ENCODE assay signal across 25 cellular contexts in genomic region chr5:38913714-38914113, GRCh38.
"Had no signal": no experiment of that assay in that cellular context is flagged by ENCODE, and none has a peak within 500 bp of the region (broad histone marks: within the 10 kb centered on the region; RNA-seq: fewer than 3 reads in every experiment).

No MANE protein-coding gene starts in this region.

- DNase-seq: colonic mucosa; effector CD8-positive, alpha-beta T cell; endodermal cell; hypothalamus; immature natural killer cell; kidney; mucosa of descending colon; naive B cell; right lobe of liver; small intestine; stimulated activated CD4-positive, alpha-beta T cell treated with anti-CD3 and anti-CD28 coated beads, Interleukin-15, amount 100 ng/mL, for 24 hours; stimulated activated CD4-positive, alpha-beta T cell treated with anti-CD3 and anti-CD28 coated beads, Interleukin-2, amount 100 ng/mL, for 48 hours; stimulated activated naive B cell treated with anti-CD40 and anti-IgM and Interleukin-4, amounts not matched to agents 10 μg/mL and 1 μg/mL and 100 μg/mL, for 72 hours; upper lobe of right lung had no signal

- H3K4me3 ChIP-seq: colonic mucosa, lung, mucosa of descending colon, right lobe of liver, thoracic aorta, tibial nerve, upper lobe of right lung had no signal

- H3K4me3 Mint-ChIP-seq: dendritic cell treated with granulocyte-macrophage colony-stimulating factor and Interleukin-4, amounts not matched to agents 40 ng/mL and 50 ng/mL, for 4 days; endodermal cell; immature natural killer cell; memory B cell; mesothelial cell of epicardium; naive B cell; natural killer cell treated with Interleukin-12 subunit alpha and Interleukin-12 subunit beta and Interleukin-15 and Interleukin-18, amount 100 ng/mL, for 72 hours; neural crest cell; stimulated activated naive B cell treated with anti-CD40 and anti-IgM and Interleukin-4, amounts not matched to agents 10 μg/mL and 1 μg/mL and 100 μg/mL, for 72 hours; stimulated activated naive CD8-positive, alpha-beta T cell treated with anti-CD3 and anti-CD28 coated beads, Interleukin-15, Interleukin-2, amounts not matched to agents 100 ng/mL and 50 ng/mL, for 24 hours had no signal

- H3K27ac Mint-ChIP-seq: dendritic cell treated with granulocyte-macrophage colony-stimulating factor and Interleukin-4, amounts not matched to agents 40 ng/mL and 50 ng/mL, for 4 days; endodermal cell; immature natural killer cell; memory B cell; mesothelial cell of epicardium; naive B cell; natural killer cell treated with Interleukin-12 subunit alpha and Interleukin-12 subunit beta and Interleukin-15 and Interleukin-18, amount 100 ng/mL, for 72 hours; progenitor cell of endocrine pancreas; stimulated activated naive B cell treated with anti-CD40 and anti-IgM and Interleukin-4, amounts not matched to agents 10 μg/mL and 1 μg/mL and 100 μg/mL, for 72 hours; stimulated activated naive CD8-positive, alpha-beta T cell treated with anti-CD3 and anti-CD28 coated beads, Interleukin-15, Interleukin-2, amounts not matched to agents 100 ng/mL and 50 ng/mL, for 24 hours had no signal

- FAIRE-seq: frontal cortex, kidney, small intestine had no signal

- H3K4me1 Mint-ChIP-seq: endodermal cell; immature natural killer cell; memory B cell; mesothelial cell of epicardium; naive B cell; neural crest cell; stimulated activated naive B cell treated with anti-CD40 and anti-IgM and Interleukin-4, amounts not matched to agents 10 μg/mL and 1 μg/mL and 100 μg/mL, for 72 hours had no signal

- H3K36me3 Mint-ChIP-seq: immature natural killer cell, mesothelial cell of epicardium had no signal
